27 cellular contexts compared by ENCODE assay signal in genomic region chr2:76625101-76625500, GRCh38.
"Had no signal": no experiment of that assay in that cellular context is flagged by ENCODE, and none has a peak within 500 bp of the region (broad histone marks: within the 10 kb centered on the region; RNA-seq: fewer than 3 reads in every experiment).

No MANE protein-coding gene starts in this region.

- ATAC-seq: esophagus mucosa; gastrocnemius medialis; heart left ventricle; lower lobe of right lung; sciatic nerve; stimulated activated naive CD8-positive, alpha-beta T cell treated with anti-CD3 and anti-CD28 coated beads, Interleukin-15, amount 100 ng/mL, for 72 hours had no signal

- H2AFZ ChIP-seq: parathyroid adenoma had no signal

- H3K4me1 Mint-ChIP-seq: immature natural killer cell; natural killer cell; stimulated activated naive CD8-positive, alpha-beta T cell treated with anti-CD3 and anti-CD28 coated beads, Interleukin-15, amount 100 ng/mL, for 72 hours had no signal

- H3K4me3 ChIP-seq: dorsolateral prefrontal cortex, gastrocnemius medialis, heart left ventricle, left ventricle myocardium inferior, lower lobe of right lung, right atrium auricular region, smooth muscle cell, suprapubic skin, vagina had no signal

- H3K4me1 ChIP-seq: gastrocnemius medialis, heart left ventricle, left ventricle myocardium inferior, lower lobe of right lung, parathyroid adenoma, right atrium auricular region, suprapubic skin, vagina had no signal

- H3K4me2 ChIP-seq: smooth muscle cell had no signal

- H3K36me3 ChIP-seq: gastrocnemius medialis, heart left ventricle, left ventricle myocardium inferior, lower lobe of right lung, right atrium auricular region, suprapubic skin, vagina had no signal

- H3K27ac Mint-ChIP-seq: immature natural killer cell; natural killer cell; progenitor cell of endocrine pancreas; stimulated activated naive CD8-positive, alpha-beta T cell treated with anti-CD3 and anti-CD28 coated beads, Interleukin-15, amount 100 ng/mL, for 72 hours had no signal

- H3K4me3 Mint-ChIP-seq: immature natural killer cell; natural killer cell; stimulated activated naive CD8-positive, alpha-beta T cell treated with anti-CD3 and anti-CD28 coated beads, Interleukin-15, amount 100 ng/mL, for 72 hours had no signal

- H3K9me3 ChIP-seq: gastrocnemius medialis, left ventricle myocardium inferior, lower lobe of right lung, right atrium auricular region, vagina had no signal

- H3K9ac ChIP-seq: parathyroid adenoma had no signal

- H3K27ac ChIP-seq: dorsolateral prefrontal cortex, epithelial cell of prostate, gastrocnemius medialis, heart left ventricle, left ventricle myocardium inferior, lower lobe of right lung, parathyroid adenoma, right atrium auricular region, suprapubic skin, vagina had no signal

- H3K27me3 ChIP-seq: dorsolateral prefrontal cortex, gastrocnemius medialis, heart left ventricle, right atrium auricular region, suprapubic skin, vagina had no signal

- DNase-seq: cerebellar nuclear complex; dorsolateral prefrontal cortex; effector CD4-positive, alpha-beta T cell; foreskin fibroblast; gastrocnemius medialis; hypothalamus; immature natural killer cell; islet precursor cell; kidney glomerular epithelial cell; left colon; left ventricle myocardium inferior; lower lobe of right lung; natural killer cell; stimulated activated CD4-positive, alpha-beta T cell treated with anti-CD3 and anti-CD28 coated beads, Interleukin-4, amount 100 ng/mL, for 4 hours; stimulated activated naive CD4-positive, alpha-beta T cell; stimulated activated naive CD8-positive, alpha-beta T cell treated with anti-CD3 and anti-CD28 coated beads, Interleukin-15, amount 100 ng/mL, for 72 hours; trophoblast cell had no signal

- H3K36me3 Mint-ChIP-seq: immature natural killer cell had no signal
